ENCODE assay signal across 38 cellular contexts in genomic region chr16:52747196-52747595, GRCh38.
"Had no signal": no experiment of that assay in that cellular context is flagged by ENCODE, and none has a peak within 500 bp of the region (broad histone marks: within the 10 kb centered on the region; RNA-seq: fewer than 3 reads in every experiment).

No MANE protein-coding gene starts in this region.

- H3K9me3 ChIP-seq: ascending aorta, breast epithelium had no signal

- H3K27ac Mint-ChIP-seq: activated CD4-positive, alpha-beta memory T cell treated with anti-CD3 and anti-CD28 coated beads, Interleukin-2, amount 10 ng/mL, durations not matched to agents 7 days and 5 days; activated CD4-positive, alpha-beta T cell treated with anti-CD3 and anti-CD28 coated beads for 36 hours; activated CD4-positive, alpha-beta T cell treated with anti-CD3 and anti-CD28 coated beads, Interleukin-2, amount 10 ng/mL, durations not matched to agents 7 days and 5 days; activated CD8-positive, alpha-beta memory T cell treated with anti-CD3 and anti-CD28 coated beads, Interleukin-2, amount 10 ng/mL, durations not matched to agents 7 days and 5 days; activated CD8-positive, alpha-beta T cell treated with anti-CD3 and anti-CD28 coated beads, Interleukin-2, amount 10 ng/mL, durations not matched to agents 7 days and 5 days; activated naive CD4-positive, alpha-beta T cell treated with anti-CD3 and anti-CD28 coated beads, Interleukin-2, amount 10 ng/mL, durations not matched to agents 7 days and 5 days; activated naive CD4-positive, alpha-beta T cell treated with anti-CD3 and anti-CD28 coated beads, Interleukin-2, amount 50 U/mL, for 24 hours; activated naive CD8-positive, alpha-beta T cell; activated naive CD8-positive, alpha-beta T cell treated with anti-CD3 and anti-CD28 coated beads, Interleukin-2, amount 10 ng/mL, durations not matched to agents 7 days and 5 days; activated naive CD8-positive, alpha-beta T cell treated with anti-CD3 and anti-CD28 coated beads, Interleukin-2, amount 50 U/mL, for 24 hours; activated T-cell treated with anti-CD3 and anti-CD28 coated beads, Interleukin-2, amount 50 U/mL, for 24 hours; activated T-helper 2 cell treated with anti-CD3 and anti-CD28 coated beads, Interferon-gamma antibody, Interleukin-2, Interleukin-4, amounts not matched to agents 10 μg/mL and 5 μg/mL and 100 μg/mL, durations not matched to agents 14 hours and 24 hours and 36 hours; T-helper 1 cell treated with Interleukin-12 subunit alpha and Interleukin-12 subunit beta and Interleukin-4 antibody, amounts not matched to agents 30 μg/mL and 1 μg/mL, for 36 hours; T-helper 2 cell treated with Interferon-gamma antibody and Interleukin-4, amounts not matched to agents 5 μg/mL and 100 μg/mL, for 36 hours; WTC11 had no signal

- H3K4me1 ChIP-seq: ascending aorta, breast epithelium had no signal

- H3K36me3 Mint-ChIP-seq: activated CD8-positive, alpha-beta memory T cell treated with anti-CD3 and anti-CD28 coated beads, Interleukin-2, amount 10 ng/mL, durations not matched to agents 7 days and 5 days; activated naive CD4-positive, alpha-beta T cell treated with anti-CD3 and anti-CD28 coated beads, Interleukin-2, amount 10 ng/mL, durations not matched to agents 7 days and 5 days; activated naive CD4-positive, alpha-beta T cell treated with anti-CD3 and anti-CD28 coated beads, Interleukin-2, amount 50 U/mL, for 24 hours; activated naive CD8-positive, alpha-beta T cell; activated naive CD8-positive, alpha-beta T cell treated with anti-CD3 and anti-CD28 coated beads, Interleukin-2, amount 10 ng/mL, durations not matched to agents 7 days and 5 days; brain; WTC11 had no signal

- H3K27me3 ChIP-seq: ascending aorta, breast epithelium had no signal

- H3K27me3 Mint-ChIP-seq: activated CD4-positive, alpha-beta memory T cell treated with anti-CD3 and anti-CD28 coated beads, Interleukin-2, amount 10 ng/mL, durations not matched to agents 7 days and 5 days; activated CD4-positive, alpha-beta T cell treated with anti-CD3 and anti-CD28 coated beads for 36 hours; activated CD4-positive, alpha-beta T cell treated with anti-CD3 and anti-CD28 coated beads, Interleukin-2, amount 10 ng/mL, durations not matched to agents 7 days and 5 days; activated CD8-positive, alpha-beta memory T cell treated with anti-CD3 and anti-CD28 coated beads, Interleukin-2, amount 10 ng/mL, durations not matched to agents 7 days and 5 days; activated naive CD4-positive, alpha-beta T cell treated with anti-CD3 and anti-CD28 coated beads, Interleukin-2, amount 10 ng/mL, durations not matched to agents 7 days and 5 days; activated naive CD8-positive, alpha-beta T cell treated with anti-CD3 and anti-CD28 coated beads, Interleukin-2, amount 10 ng/mL, durations not matched to agents 7 days and 5 days; activated naive CD8-positive, alpha-beta T cell treated with anti-CD3 and anti-CD28 coated beads, Interleukin-2, amount 50 U/mL, for 24 hours; activated T-cell treated with anti-CD3 and anti-CD28 coated beads, Interleukin-2, amount 50 U/mL, for 24 hours had no signal

- DNase-seq: activated CD4-positive, alpha-beta memory T cell treated with anti-CD3 and anti-CD28 coated beads, Interleukin-2, amount 10 ng/mL, durations not matched to agents 7 days and 5 days; activated CD4-positive, alpha-beta T cell treated with anti-CD3 and anti-CD28 coated beads for 1 hour; activated CD4-positive, alpha-beta T cell treated with anti-CD3 and anti-CD28 coated beads for 36 hours; activated CD4-positive, alpha-beta T cell treated with anti-CD3 and anti-CD28 coated beads for 48 hours; activated CD4-positive, alpha-beta T cell treated with anti-CD3 and anti-CD28 coated beads, Interleukin-2, amount 10 ng/mL, durations not matched to agents 7 days and 5 days; activated CD4-positive, alpha-beta T cell treated with anti-CD3 and anti-CD28 coated beads, Interleukin-2, amount 50 U/mL, for 48 hours; activated CD4-positive, CD25-positive, alpha-beta regulatory T cell; activated CD8-positive, alpha-beta memory T cell treated with anti-CD3 and anti-CD28 coated beads for 24 hours; activated CD8-positive, alpha-beta memory T cell treated with anti-CD3 and anti-CD28 coated beads, Interleukin-2, amount 10 ng/mL, durations not matched to agents 7 days and 5 days; activated CD8-positive, alpha-beta memory T cell treated with anti-CD3 and anti-CD28 coated beads, Interleukin-2, amount 50 U/mL, for 48 hours; activated CD8-positive, alpha-beta T cell treated with anti-CD3 and anti-CD28 coated beads, Interleukin-2, amount 10 ng/mL, durations not matched to agents 7 days and 5 days; activated effector memory CD4-positive, alpha-beta T cell treated with Interleukin-2 at 50 U/mL for 16 hours; activated gamma-delta T cell; activated naive CD4-positive, alpha-beta T cell treated with anti-CD3 and anti-CD28 coated beads, Interleukin-2, amount 10 ng/mL, durations not matched to agents 7 days and 5 days; activated naive CD4-positive, alpha-beta T cell treated with Interleukin-2 at 50 U/mL for 16 hours; activated naive CD8-positive, alpha-beta T cell treated with anti-CD3 and anti-CD28 coated beads, Interleukin-2, amount 10 ng/mL, durations not matched to agents 7 days and 5 days; activated naive CD8-positive, alpha-beta T cell treated with anti-CD3 and anti-CD28 coated beads, Interleukin-2, amount 50 U/mL, for 24 hours; activated T-cell treated with anti-CD3 and anti-CD28 coated beads, Interleukin-2, amount 50 U/mL, for 24 hours; activated T-cell treated with anti-CD3 and anti-CD28 coated beads, Interleukin-2, amount 50 U/mL, for 48 hours; amygdala; anterior cingulate cortex; central memory CD4-positive, alpha-beta T cell; SW 1271; T-helper 1 cell; T-helper 2 cell; T-helper 9 cell; WERI-Rb-1 had no signal

- FAIRE-seq: TTC549 had no signal

- H3K36me3 ChIP-seq: ascending aorta, breast epithelium, WERI-Rb-1 had no signal

- H3K27ac ChIP-seq: ascending aorta, breast epithelium, WERI-Rb-1 had no signal

- H3K4me1 Mint-ChIP-seq: activated CD4-positive, alpha-beta memory T cell treated with anti-CD3 and anti-CD28 coated beads, Interleukin-2, amount 10 ng/mL, durations not matched to agents 7 days and 5 days; activated CD4-positive, alpha-beta T cell treated with anti-CD3 and anti-CD28 coated beads for 36 hours; activated CD4-positive, alpha-beta T cell treated with anti-CD3 and anti-CD28 coated beads, Interleukin-2, amount 10 ng/mL, durations not matched to agents 7 days and 5 days; activated CD8-positive, alpha-beta memory T cell treated with anti-CD3 and anti-CD28 coated beads, Interleukin-2, amount 10 ng/mL, durations not matched to agents 7 days and 5 days; activated naive CD4-positive, alpha-beta T cell treated with anti-CD3 and anti-CD28 coated beads, Interleukin-2, amount 10 ng/mL, durations not matched to agents 7 days and 5 days; activated naive CD4-positive, alpha-beta T cell treated with anti-CD3 and anti-CD28 coated beads, Interleukin-2, amount 50 U/mL, for 24 hours; activated naive CD8-positive, alpha-beta T cell treated with anti-CD3 and anti-CD28 coated beads, Interleukin-2, amount 10 ng/mL, durations not matched to agents 7 days and 5 days; activated naive CD8-positive, alpha-beta T cell treated with anti-CD3 and anti-CD28 coated beads, Interleukin-2, amount 50 U/mL, for 24 hours had no signal

- H3K4me3 ChIP-seq: ascending aorta, breast epithelium had no signal

- H3K4me3 Mint-ChIP-seq: activated CD4-positive, alpha-beta memory T cell treated with anti-CD3 and anti-CD28 coated beads, Interleukin-2, amount 10 ng/mL, durations not matched to agents 7 days and 5 days; activated CD4-positive, alpha-beta T cell treated with anti-CD3 and anti-CD28 coated beads for 36 hours; activated CD4-positive, alpha-beta T cell treated with anti-CD3 and anti-CD28 coated beads, Interleukin-2, amount 10 ng/mL, durations not matched to agents 7 days and 5 days; activated CD8-positive, alpha-beta memory T cell treated with anti-CD3 and anti-CD28 coated beads, Interleukin-2, amount 10 ng/mL, durations not matched to agents 7 days and 5 days; activated CD8-positive, alpha-beta T cell treated with anti-CD3 and anti-CD28 coated beads, Interleukin-2, amount 10 ng/mL, durations not matched to agents 7 days and 5 days; activated naive CD4-positive, alpha-beta T cell treated with anti-CD3 and anti-CD28 coated beads, Interleukin-2, amount 10 ng/mL, durations not matched to agents 7 days and 5 days; activated naive CD4-positive, alpha-beta T cell treated with anti-CD3 and anti-CD28 coated beads, Interleukin-2, amount 50 U/mL, for 24 hours; activated naive CD8-positive, alpha-beta T cell; activated naive CD8-positive, alpha-beta T cell treated with anti-CD3 and anti-CD28 coated beads, Interleukin-2, amount 10 ng/mL, durations not matched to agents 7 days and 5 days; activated naive CD8-positive, alpha-beta T cell treated with anti-CD3 and anti-CD28 coated beads, Interleukin-2, amount 50 U/mL, for 24 hours; activated T-cell treated with anti-CD3 and anti-CD28 coated beads, Interleukin-2, amount 50 U/mL, for 24 hours; brain; T-helper 1 cell treated with Interleukin-12 subunit alpha and Interleukin-12 subunit beta and Interleukin-4 antibody, amounts not matched to agents 30 μg/mL and 1 μg/mL, for 36 hours; T-helper 2 cell treated with Interferon-gamma antibody and Interleukin-4, amounts not matched to agents 5 μg/mL and 100 μg/mL, for 36 hours; WTC11 had no signal

- ATAC-seq: activated CD4-positive, alpha-beta T cell treated with anti-CD3 and anti-CD28 coated beads for 36 hours; activated CD4-positive, CD25-positive, alpha-beta regulatory T cell treated with anti-CD3 and anti-CD28 coated beads, Interleukin-2, amount 50 U/mL, for 24 hours; activated CD8-positive, alpha-beta memory T cell treated with anti-CD3 and anti-CD28 coated beads, Interleukin-2, amount 10 ng/mL, durations not matched to agents 7 days and 5 days; activated CD8-positive, alpha-beta T cell treated with anti-CD3 and anti-CD28 coated beads, Interleukin-2, amount 10 ng/mL, durations not matched to agents 7 days and 5 days; activated naive CD8-positive, alpha-beta T cell treated with anti-CD3 and anti-CD28 coated beads, Interleukin-2, amount 50 U/mL, for 24 hours; WTC11 had no signal

- H3K9me3 Mint-ChIP-seq: activated naive CD4-positive, alpha-beta T cell treated with anti-CD3 and anti-CD28 coated beads, Interleukin-2, amount 10 ng/mL, durations not matched to agents 7 days and 5 days; activated naive CD8-positive, alpha-beta T cell treated with anti-CD3 and anti-CD28 coated beads, Interleukin-2, amount 50 U/mL, for 24 hours; activated T-cell treated with anti-CD3 and anti-CD28 coated beads, Interleukin-2, amount 50 U/mL, for 24 hours; brain; T-helper 1 cell treated with Interleukin-12 subunit alpha and Interleukin-12 subunit beta and Interleukin-4 antibody, amounts not matched to agents 30 μg/mL and 1 μg/mL, for 36 hours had no signal
